16 cellular contexts compared by ENCODE assay signal in genomic region chr5:69295088-69295754, GRCh38. TPM values are rescaled to one million over a fixed set of nuclear protein-coding genes. Genes with fewer than 3 reads are reported as not detected.
A peak's percentile ranks its signal among the peaks of the same experiment; 100 is the strongest.
DNase-seq lines count a peak whose midpoint lies in the region; ATAC-seq and TF ChIP-seq lines count a peak whose summit lies in the region.
"Had no signal": no experiment of that assay in that cellular context is flagged by ENCODE, and none has a peak within 500 bp of the region (broad histone marks: within the 10 kb centered on the region; RNA-seq: fewer than 3 reads in every experiment).

No MANE protein-coding gene starts in this region.

- no peak overlapping the region for H3K4me3 Mint-ChIP-seq in T-helper 2 cell treated with Interferon-gamma antibody and Interleukin-4, amounts not matched to agents 5 μg/mL and 100 μg/mL, for 36 hours
- H3K4me3 Mint-ChIP-seq in T-helper 1 cell treated with Interleukin-12 subunit alpha and Interleukin-12 subunit beta and Interleukin-4 antibody, amounts not matched to agents 30 μg/mL and 1 μg/mL, for 36 hours: no peak overlapping the region
- H3K4me3 Mint-ChIP-seq in progenitor cell of endocrine pancreas (ENCODE audit: low read depth): no peak overlapping the region
- H3K4me3 Mint-ChIP-seq: activated CD8-positive, alpha-beta memory T cell treated with anti-CD3 and anti-CD28 coated beads, Interleukin-2, amount 10 ng/mL, durations not matched to agents 7 days and 5 days; stimulated activated naive CD8-positive, alpha-beta T cell treated with anti-CD3 and anti-CD28 coated beads, Interleukin-15, Interleukin-2, amounts not matched to agents 100 ng/mL and 50 ng/mL, for 24 hours had no signal

- no peak overlapping the region for H3K4me3 ChIP-seq in body of pancreas
- H3K4me3 ChIP-seq: esophagus squamous epithelium had no signal

- no peaks in the 10 kb centered on the region for H3K9me3 ChIP-seq in body of pancreas
- H3K9me3 ChIP-seq: esophagus squamous epithelium had no signal

- WGBS in body of pancreas, 2 donors: 59 to 61% methylated on average over 10 of the region's 10 CpGs

- DNase-seq in T-helper 2 cell treated with Interferon-gamma antibody and Interleukin-4, amounts not matched to agents 5 μg/mL and 100 μg/mL, for 36 hours (ENCODE audit: low spot score): no peak
- DNase-seq in T-helper 2 cell (no peak), progenitor cell of endocrine pancreas (ENCODE audit: low spot score, unreplicated experiment) (no peak), body of pancreas (no peak), DMS153 (lab: John Stamatoyannopoulos, UW) (no peak)
- DNase-seq in activated CD8-positive, alpha-beta memory T cell treated with anti-CD3 and anti-CD28 coated beads, Interleukin-2, amount 50 U/mL, for 4 hours: no peak
- DNase-seq: activated CD8-positive, alpha-beta memory T cell treated with anti-CD3 and anti-CD28 coated beads, Interleukin-2, amount 10 ng/mL, durations not matched to agents 7 days and 5 days; aorta; DMS79 treated with DMSO at 0.1 percent for 48 hours; esophagus squamous epithelium; NCI-H1048; NCI-H748 treated with DMSO at 0.1 percent for 48 hours had no signal

- ATAC-seq in esophagus mucosa (peak; percentile 48), body of pancreas (no peak)
- ATAC-seq: activated CD8-positive, alpha-beta memory T cell treated with anti-CD3 and anti-CD28 coated beads, Interleukin-2, amount 10 ng/mL, durations not matched to agents 7 days and 5 days had no signal

- no peaks in the 10 kb centered on the region for H3K27me3 Mint-ChIP-seq in T-helper 2 cell treated with Interferon-gamma antibody and Interleukin-4, amounts not matched to agents 5 μg/mL and 100 μg/mL, for 36 hours (ENCODE audit: low read depth)
- H3K27me3 Mint-ChIP-seq in T-helper 1 cell treated with Interleukin-12 subunit alpha and Interleukin-12 subunit beta and Interleukin-4 antibody, amounts not matched to agents 30 μg/mL and 1 μg/mL, for 36 hours (ENCODE audit: low read depth): no peaks in the 10 kb centered on the region
- no peaks in the 10 kb centered on the region for H3K27me3 Mint-ChIP-seq in progenitor cell of endocrine pancreas
- H3K27me3 Mint-ChIP-seq: activated CD8-positive, alpha-beta memory T cell treated with anti-CD3 and anti-CD28 coated beads, Interleukin-2, amount 10 ng/mL, durations not matched to agents 7 days and 5 days; stimulated activated naive CD8-positive, alpha-beta T cell treated with anti-CD3 and anti-CD28 coated beads, Interleukin-15, Interleukin-2, amounts not matched to agents 100 ng/mL and 50 ng/mL, for 24 hours had no signal

- H3K4me1 ChIP-seq in body of pancreas: no peaks in the 10 kb centered on the region
- H3K4me1 ChIP-seq: esophagus squamous epithelium had no signal

- H3K27ac Mint-ChIP-seq in T-helper 2 cell treated with Interferon-gamma antibody and Interleukin-4, amounts not matched to agents 5 μg/mL and 100 μg/mL, for 36 hours: peak overlapping the region; percentile 19
- H3K27ac Mint-ChIP-seq in T-helper 1 cell treated with Interleukin-12 subunit alpha and Interleukin-12 subunit beta and Interleukin-4 antibody, amounts not matched to agents 30 μg/mL and 1 μg/mL, for 36 hours: peak overlapping the region; percentile 14
- H3K27ac Mint-ChIP-seq in progenitor cell of endocrine pancreas: peak overlapping the region; percentile 67
- H3K27ac Mint-ChIP-seq: activated CD8-positive, alpha-beta memory T cell treated with anti-CD3 and anti-CD28 coated beads, Interleukin-2, amount 10 ng/mL, durations not matched to agents 7 days and 5 days; stimulated activated naive CD8-positive, alpha-beta T cell treated with anti-CD3 and anti-CD28 coated beads, Interleukin-15, Interleukin-2, amounts not matched to agents 100 ng/mL and 50 ng/mL, for 24 hours had no signal

- peaks cover 10% of the 10 kb centered on the region for H3K36me3 Mint-ChIP-seq in T-helper 2 cell treated with Interferon-gamma antibody and Interleukin-4, amounts not matched to agents 5 μg/mL and 100 μg/mL, for 36 hours (ENCODE audit: low read depth)
- H3K36me3 Mint-ChIP-seq in T-helper 1 cell treated with Interleukin-12 subunit alpha and Interleukin-12 subunit beta and Interleukin-4 antibody, amounts not matched to agents 30 μg/mL and 1 μg/mL, for 36 hours (ENCODE audit: low read depth): peaks cover 8% of the 10 kb centered on the region
- peaks cover 3% of the 10 kb centered on the region for H3K36me3 Mint-ChIP-seq in progenitor cell of endocrine pancreas (ENCODE audit: insufficient read depth)

- no peaks in the 10 kb centered on the region for H3K9me3 Mint-ChIP-seq in T-helper 2 cell treated with Interferon-gamma antibody and Interleukin-4, amounts not matched to agents 5 μg/mL and 100 μg/mL, for 36 hours
- H3K9me3 Mint-ChIP-seq in T-helper 1 cell treated with Interleukin-12 subunit alpha and Interleukin-12 subunit beta and Interleukin-4 antibody, amounts not matched to agents 30 μg/mL and 1 μg/mL, for 36 hours: no peaks in the 10 kb centered on the region
- H3K9me3 Mint-ChIP-seq in progenitor cell of endocrine pancreas (ENCODE audit: low read depth): no peaks in the 10 kb centered on the region
- H3K9me3 Mint-ChIP-seq: stimulated activated naive CD8-positive, alpha-beta T cell treated with anti-CD3 and anti-CD28 coated beads, Interleukin-15, Interleukin-2, amounts not matched to agents 100 ng/mL and 50 ng/mL, for 24 hours had no signal

- TF ChIP-seq CTCF in progenitor cell of endocrine pancreas (IDR thresholded peaks at IDR 0.05; ENCODE audit: unreplicated experiment) (no peak), body of pancreas (IDR thresholded peaks at IDR 0.05) (no peak)

- H3K27me3 ChIP-seq in body of pancreas: no peaks in the 10 kb centered on the region
- H3K27me3 ChIP-seq: esophagus squamous epithelium had no signal

- intact Hi-C loops in body of pancreas (cut with DNase I): no loop called here

- no peak for TF ChIP-seq POLR2A in body of pancreas (IDR thresholded peaks at IDR 0.05)

- peaks cover 0 to 3% of the 10 kb centered on the region in 2 donors for H3K36me3 ChIP-seq in body of pancreas (replicated peaks in 1 of 2; ENCODE audit: insufficient read depth in 1 of 2, low read depth in 2 of 2)

- H3K27ac ChIP-seq in body of pancreas: no peak overlapping the region
- H3K27ac ChIP-seq: esophagus squamous epithelium, HL-60 had no signal

- H3K4me1 Mint-ChIP-seq in T-helper 2 cell treated with Interferon-gamma antibody and Interleukin-4, amounts not matched to agents 5 μg/mL and 100 μg/mL, for 36 hours (ENCODE audit: low read depth): no peaks in the 10 kb centered on the region
- peaks cover 2% of the 10 kb centered on the region for H3K4me1 Mint-ChIP-seq in T-helper 1 cell treated with Interleukin-12 subunit alpha and Interleukin-12 subunit beta and Interleukin-4 antibody, amounts not matched to agents 30 μg/mL and 1 μg/mL, for 36 hours (ENCODE audit: low read depth)
- peaks cover 3% of the 10 kb centered on the region for H3K4me1 Mint-ChIP-seq in progenitor cell of endocrine pancreas (ENCODE audit: low read depth)

RNA-seq across cellular contexts. Expression of gene CCDC125, which starts 37.4 kb away (rescaled TPM):
- total RNA-seq in esophagus mucosa (5.2 TPM), progenitor cell of endocrine pancreas (10.8 and 15.5 TPM in 2 replicates), body of pancreas (10 to 100 TPM in 1 of 2 donors, 1 to 10 TPM in 1; 6.7 to 10.2 TPM)

Comparison
In these comparisons a context has a peak if more than half of its experiments do, and no peak if none do; other contexts are left out.
1. H3K27ac Mint-ChIP-seq: peak in every context shown above with its lines; median percentile 67 in progenitor cell of endocrine pancreas; 19 in T-helper 2 cell treated with Interferon-gamma antibody and Interleukin-4, amounts not matched to agents 5 μg/mL and 100 μg/mL, for 36 hours; 14 in T-helper 1 cell treated with Interleukin-12 subunit alpha and Interleukin-12 subunit beta and Interleukin-4 antibody, amounts not matched to agents 30 μg/mL and 1 μg/mL, for 36 hours.